16 cellular contexts compared by ENCODE assay signal in the genomic region with DNA sequence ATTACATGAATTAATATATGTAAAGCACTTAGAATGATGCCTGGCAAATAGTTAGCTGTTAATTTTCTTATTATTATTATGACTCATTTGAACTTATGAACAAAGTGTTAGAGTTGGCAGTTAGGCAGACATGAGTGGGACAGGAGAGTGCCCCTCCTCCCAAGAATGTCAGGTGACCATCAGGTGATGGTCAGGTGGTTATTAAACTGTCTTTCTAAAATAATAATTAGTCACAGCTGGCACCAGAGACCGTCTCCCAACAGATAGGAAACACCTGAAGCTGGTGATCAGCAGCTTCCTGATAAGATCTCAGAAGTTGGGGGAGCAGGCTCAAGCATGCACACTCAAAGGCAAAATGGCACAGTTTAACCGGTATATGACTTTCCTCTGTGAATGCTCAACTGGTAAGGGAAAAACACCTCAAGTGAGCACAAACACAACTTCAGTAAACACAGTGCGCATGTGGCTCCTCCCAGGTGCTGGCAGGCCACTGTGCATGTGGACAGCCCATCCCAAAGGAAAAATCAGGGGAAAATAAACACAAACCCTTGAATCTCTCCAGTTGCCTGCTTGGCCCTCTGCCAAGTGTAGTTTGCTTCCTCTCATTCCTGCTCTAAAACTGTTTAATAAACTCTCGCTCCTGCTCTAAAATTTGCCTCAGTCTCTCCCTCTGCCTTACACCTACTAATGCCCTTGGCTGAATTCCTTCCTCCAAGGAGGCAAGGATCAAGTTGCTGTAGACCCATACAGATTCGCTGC. TPM values are rescaled to one million over a fixed set of nuclear protein-coding genes. Genes with fewer than 3 reads are reported as not detected.
"Had no signal": no experiment of that assay in that cellular context is flagged by ENCODE, and none has a peak within 500 bp of the region (broad histone marks: within the 10 kb centered on the region; RNA-seq: fewer than 3 reads in every experiment).

No MANE protein-coding gene starts in this region.

- H3K27me3 ChIP-seq: left lung, sigmoid colon had no signal

- H3K36me3 Mint-ChIP-seq: activated CD8-positive, alpha-beta memory T cell treated with anti-CD3 and anti-CD28 coated beads, Interleukin-2, amount 10 ng/mL, durations not matched to agents 7 days and 5 days had no signal

- H3K4me1 Mint-ChIP-seq: activated CD8-positive, alpha-beta memory T cell treated with anti-CD3 and anti-CD28 coated beads, Interleukin-2, amount 10 ng/mL, durations not matched to agents 7 days and 5 days; activated naive CD8-positive, alpha-beta T cell treated with anti-CD3 and anti-CD28 coated beads for 36 hours had no signal

- H3K9me3 ChIP-seq: left lung, thoracic aorta had no signal

- H3K27ac ChIP-seq: left lung, sigmoid colon, thoracic aorta had no signal

- H3K27ac Mint-ChIP-seq: activated CD8-positive, alpha-beta memory T cell treated with anti-CD3 and anti-CD28 coated beads, Interleukin-2, amount 10 ng/mL, durations not matched to agents 7 days and 5 days; activated naive CD8-positive, alpha-beta T cell treated with anti-CD3 and anti-CD28 coated beads for 36 hours; activated T-cell treated with anti-CD3 and anti-CD28 coated beads, Interleukin-2, amount 50 U/mL, for 24 hours; dendritic cell treated with granulocyte-macrophage colony-stimulating factor and Interleukin-4, amounts not matched to agents 40 ng/mL and 50 ng/mL, for 4 days; stimulated activated naive CD8-positive, alpha-beta T cell treated with anti-CD3 and anti-CD28 coated beads, Interleukin-15, Interleukin-2, amounts not matched to agents 100 ng/mL and 50 ng/mL, for 24 hours; T-helper 2 cell treated with Interferon-gamma antibody and Interleukin-4, amounts not matched to agents 5 μg/mL and 100 μg/mL, for 36 hours had no signal

- H3K36me3 ChIP-seq: left lung, sigmoid colon, thoracic aorta had no signal

- DNase-seq: activated CD4-positive, alpha-beta T cell treated with anti-CD3 and anti-CD28 coated beads, Interleukin-2, amount 50 U/mL, for 4 hours; activated CD4-positive, CD25-positive, alpha-beta regulatory T cell treated with anti-CD3 and anti-CD28 coated beads, Interleukin-2, amount 50 U/mL, for 72 hours; activated CD8-positive, alpha-beta memory T cell treated with anti-CD3 and anti-CD28 coated beads, Interleukin-2, amount 10 ng/mL, durations not matched to agents 7 days and 5 days; activated gamma-delta T cell treated with Interleukin-2 at 50 U/mL for 16 hours; activated naive CD8-positive, alpha-beta T cell treated with anti-CD3 and anti-CD28 coated beads for 36 hours; activated T-cell treated with anti-CD3 and anti-CD28 coated beads, Interleukin-2, amount 50 U/mL, for 24 hours; anterior cingulate cortex; cerebellar nuclear complex; islet precursor cell; left lung; sigmoid colon had no signal

- H3K9me3 Mint-ChIP-seq: T-helper 2 cell treated with Interferon-gamma antibody and Interleukin-4, amounts not matched to agents 5 μg/mL and 100 μg/mL, for 36 hours had no signal

- H3K4me3 Mint-ChIP-seq: activated CD8-positive, alpha-beta memory T cell treated with anti-CD3 and anti-CD28 coated beads, Interleukin-2, amount 10 ng/mL, durations not matched to agents 7 days and 5 days; activated naive CD8-positive, alpha-beta T cell treated with anti-CD3 and anti-CD28 coated beads for 36 hours; activated T-cell treated with anti-CD3 and anti-CD28 coated beads, Interleukin-2, amount 50 U/mL, for 24 hours; dendritic cell treated with granulocyte-macrophage colony-stimulating factor and Interleukin-4, amounts not matched to agents 40 ng/mL and 50 ng/mL, for 4 days; stimulated activated naive CD8-positive, alpha-beta T cell treated with anti-CD3 and anti-CD28 coated beads, Interleukin-15, Interleukin-2, amounts not matched to agents 100 ng/mL and 50 ng/mL, for 24 hours; T-helper 2 cell treated with Interferon-gamma antibody and Interleukin-4, amounts not matched to agents 5 μg/mL and 100 μg/mL, for 36 hours had no signal

- H3K4me1 ChIP-seq: left lung, sigmoid colon had no signal

- H3K4me3 ChIP-seq: left lung, sigmoid colon, thoracic aorta had no signal

RNA-seq across cellular contexts. Expression of a gene that starts 54.0 kb away (rescaled TPM):
- polyA plus RNA-seq: neural cell had no signal
